9 cellular contexts compared by ENCODE assay signal in the genomic region with DNA sequence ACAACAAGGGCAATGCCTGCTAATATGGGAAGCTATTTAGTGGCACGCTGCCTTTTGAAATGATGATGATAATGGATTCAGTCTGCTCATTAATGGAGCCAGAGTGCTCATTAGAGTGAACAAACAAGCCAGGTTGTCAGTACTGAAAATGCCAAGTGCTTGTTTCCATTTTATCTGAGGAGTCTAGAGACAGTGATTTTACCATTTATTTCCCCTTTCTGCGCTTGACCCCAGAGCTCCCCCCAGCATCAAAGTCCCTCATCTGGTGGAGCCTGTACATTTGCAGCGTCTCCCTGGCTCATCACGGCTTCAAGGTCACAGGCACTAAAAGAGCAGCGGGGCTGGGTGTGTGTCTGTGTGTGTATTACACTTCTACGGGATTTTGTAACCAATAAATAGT.
A peak's percentile ranks its signal among the peaks of the same experiment; 100 is the strongest.
DNase-seq lines count a peak whose midpoint lies in the region; ATAC-seq and TF ChIP-seq lines count a peak whose summit lies in the region.
"Had no signal": no experiment of that assay in that cellular context is flagged by ENCODE, and none has a peak within 500 bp of the region (broad histone marks: within the 10 kb centered on the region; RNA-seq: fewer than 3 reads in every experiment).

No MANE protein-coding gene starts in this region.

- TF ChIP-seq CTCF in right atrium auricular region (IDR thresholded peaks at IDR 0.05) (no peak), ascending aorta (IDR thresholded peaks at IDR 0.05) (no peak)

- no peaks in the 10 kb centered on the region for H3K9me3 ChIP-seq in right atrium auricular region
- no peaks in the 10 kb centered on the region for H3K9me3 ChIP-seq in ascending aorta

- H3K79me1 ChIP-seq in mesendoderm (ENCODE audit: low read length): no peaks in the 10 kb centered on the region

- WGBS in mesendoderm (ENCODE audit: extremely low coverage, insufficient coverage, low lambda C conversion rate): no CpG with 5 or more reads among the region's 6 CpGs

- intact Hi-C loops in left cardiac atrium (cut with DNase I): no loop called here
- intact Hi-C loops in ascending aorta (cut with DNase I): no loop called here

- H4K8ac ChIP-seq in mesendoderm (ENCODE audit: low read depth, low read length): no peak overlapping the region

- no peak overlapping the region for H2BK15ac ChIP-seq in mesendoderm (replicated peaks; ENCODE audit: low read depth)

- H3K23ac ChIP-seq in mesendoderm (ENCODE audit: low read length): no peak overlapping the region

- DNase-seq in right atrium auricular region (ENCODE audit: low spot score) (no peak), left cardiac atrium (no peak), ascending aorta (ENCODE audit: low spot score in 2 of 2) (no peak), mesendoderm (peak; percentile 40), NCI-H345 treated with DMSO at 0.1 percent for 48 hours (lab: John Stamatoyannopoulos, UW; ENCODE audit: unreplicated experiment) (no peak)
- DNase-seq: T1000 had no signal

- H2BK120ac ChIP-seq in mesendoderm (ENCODE audit: low read depth, low read length): no peak overlapping the region

- H2BK5ac ChIP-seq in mesendoderm (ENCODE audit: low read length): no peak overlapping the region

- peaks cover 0 to 8% of the 10 kb centered on the region in 2 donors for H3K27me3 ChIP-seq in right atrium auricular region
- no peaks in the 10 kb centered on the region for H3K27me3 ChIP-seq in ascending aorta
- no peaks in the 10 kb centered on the region for H3K27me3 ChIP-seq in mesendoderm (ENCODE audit: insufficient read depth, low read length, poor library complexity)

- peak overlapping the region; percentile 46 for H3K4ac ChIP-seq in mesendoderm (ENCODE audit: low read depth, low read length)

- H3K27ac ChIP-seq in right atrium auricular region (no peak overlapping the region), ascending aorta (no peak overlapping the region), mesendoderm (ENCODE audit: low read depth, low read length) (no peak overlapping the region)

- H3K4me1 ChIP-seq in right atrium auricular region: peaks cover 0 to 10% of the 10 kb centered on the region in 2 donors
- no peaks in the 10 kb centered on the region for H3K4me1 ChIP-seq in ascending aorta
- H3K4me1 ChIP-seq in mesendoderm (ENCODE audit: control insufficient read depth, low read depth, low read length): peaks cover 3% of the 10 kb centered on the region

- ATAC-seq in left cardiac atrium: no peak
- no peak for ATAC-seq in HG02885 (IDR thresholded peaks at IDR 0.05; ENCODE audit: poor library complexity, unreplicated experiment)
- ATAC-seq in HG03097 (IDR thresholded peaks at IDR 0.05; ENCODE audit: low FRiP score, unreplicated experiment): no peak
- ATAC-seq in GM21717 (IDR thresholded peaks at IDR 0.05; ENCODE audit: unreplicated experiment): no peak

- H2AK5ac ChIP-seq in mesendoderm (ENCODE audit: low read length): no peak overlapping the region

- peak overlapping the region; percentile 80 for H3K56ac ChIP-seq in mesendoderm (ENCODE audit: low read length)

- H3K4me3 ChIP-seq in right atrium auricular region (peak overlapping the region; percentile 23 to 48), ascending aorta (peak overlapping the region; percentile 56 to 60), mesendoderm (ENCODE audit: low read length) (no peak overlapping the region)

- peak overlapping the region; percentile 3 for H3K4me2 ChIP-seq in mesendoderm (ENCODE audit: low read length)

- peak overlapping the region; percentile 63 for H3K9ac ChIP-seq in mesendoderm (ENCODE audit: low read length)

- no peaks in the 10 kb centered on the region for H3K36me3 ChIP-seq in right atrium auricular region
- H3K36me3 ChIP-seq in ascending aorta: no peaks in the 10 kb centered on the region
- H3K36me3 ChIP-seq in mesendoderm (ENCODE audit: control insufficient read depth, insufficient read depth, low read length): no peaks in the 10 kb centered on the region

- H3K18ac ChIP-seq in mesendoderm (ENCODE audit: low read length): no peak overlapping the region

- no peak overlapping the region for H4K5ac ChIP-seq in mesendoderm (ENCODE audit: low read length)

- H3K79me2 ChIP-seq in mesendoderm (ENCODE audit: control insufficient read depth, insufficient read depth, low read length): no peaks in the 10 kb centered on the region
